ENCODE assay signal across 8 cellular contexts in genomic region chr12:47905313-47905730, GRCh38. TPM values are rescaled to one million over a fixed set of nuclear protein-coding genes. Genes with fewer than 3 reads are reported as not detected.
DNase-seq lines count a peak whose midpoint lies in the region; ATAC-seq, FAIRE-seq and TF ChIP-seq lines count a peak whose summit lies in the region.

No MANE protein-coding gene starts in this region.

- H3K9me2 ChIP-seq in PC-3 (replicated peaks; ENCODE audit: low read length): no peaks in the 10 kb centered on the region

- peak overlapping the region; percentile 100 for H2BK12ac ChIP-seq in H1 (ENCODE audit: low read depth, low read length)

- no peak overlapping the region for H3K23ac ChIP-seq in H1 (ENCODE audit: insufficient read length)

- H2BK20ac ChIP-seq in H1 (ENCODE audit: low read length): peak overlapping the region; percentile 98; the same call in 1 of the 2 replicates

- ATAC-seq in HG02798 (IDR thresholded peaks at IDR 0.05; ENCODE audit: poor library complexity, unreplicated experiment): peak; percentile 17
- ATAC-seq in PC-3: peak; percentile 64

- POLR2A ChIA-PET in PC-3 (lab: Charles Lee; ENCODE audit: unreplicated experiment): interaction anchor here (0.6 to 0.7 kb wide), 3 partner anchors 88 to 953 kb away, joined by 3 to 8 read pairs (median 4); no protein-coding TSS in a partner anchor
- POLR2A ChIA-PET in H1 (lab: Charles Lee; ENCODE audit: partially characterized antibody): interaction anchor here (0.6 to 1.7 kb wide), 23 partner anchors 8 to 214 kb away, joined by 3 to 9 read pairs (median 3); partner anchors contain the start of genes PFKM and SENP1

- TF ChIP-seq EP300 in H1 (IDR thresholded peaks at IDR 0.05; ENCODE audit: borderline replicate concordance in 1 of 2, low read depth in 2 of 2, low read length in 2 of 2): no peak

- H4K20me1 ChIP-seq in PC-3 (ENCODE audit: low read length): no peaks in the 10 kb centered on the region
- no peaks in the 10 kb centered on the region for H4K20me1 ChIP-seq in H1 (replicated peaks in 1 of 2; ENCODE audit: control insufficient read depth in 1 of 2, insufficient read depth in 2 of 2, low read length in 2 of 2)

- no peak overlapping the region for H3K56ac ChIP-seq in H1 (replicated peaks; ENCODE audit: insufficient read length, low read depth, low read length)

- H3K14ac ChIP-seq in H1 (ENCODE audit: insufficient read length): no peak overlapping the region

- intact Hi-C loops in PC-3 (cut with micrococcal nuclease): loop anchor here (2.0 to 10.0 kb wide), 3 partner anchors 43 to 279 kb away; partner anchors contain the start of gene CCDC184

- CTCF ChIA-PET in PC-3 (lab: Charles Lee): interaction anchor here (0.6 to 1.6 kb wide), 8 partner anchors 8 to 157 kb away, joined by 3 to 18 read pairs (median 4); partner anchors contain the start of gene TMEM106C
- CTCF ChIA-PET in H1 (lab: Charles Lee; ENCODE audit: partially characterized antibody): interaction anchor here (0.6 to 3.6 kb wide), 44 partner anchors 9 to 296 kb away, joined by 3 to 31 read pairs (median 4); partner anchors contain the start of gene TMEM106C

- H3K4me3 ChIP-seq in PC-3 (ENCODE audit: low read length) (peak overlapping the region; percentile 64), H1 (ENCODE audit: extremely low read depth in 1 of 4, insufficient read depth in 2 of 4, low read depth in 3 of 4, low read length in 4 of 4) (peak overlapping the region; percentile 58 to 71 (median 68)), mucosa of stomach (ENCODE audit: low read length) (peak overlapping the region; percentile 49)

- H3K4ac ChIP-seq in H1 (replicated peaks; ENCODE audit: insufficient read length, low read depth, low read length): peak overlapping the region; percentile 65

- H2BK120ac ChIP-seq in H1 (replicated peaks; ENCODE audit: low read depth, low read length): peak overlapping the region; percentile 95

- H3K79me2 ChIP-seq in PC-3 (ENCODE audit: low read length) (peaks cover 38% of the 10 kb centered on the region), H1 (ENCODE audit: control insufficient read depth in 1 of 2, insufficient read depth in 2 of 2, low read length in 2 of 2) (no peaks in the 10 kb centered on the region)

- no peaks in the 10 kb centered on the region for H3F3A ChIP-seq in PC-3 (ENCODE audit: low read length, unreplicated experiment)

- H2AK5ac ChIP-seq in H1 (ENCODE audit: low read depth, low read length): no peak overlapping the region

- TF ChIP-seq CTCF in PC-3 (conservative IDR thresholded peaks at IDR 0.05; ENCODE audit: low read depth, low read length) (peak; percentile 76), H1 (IDR thresholded peaks at IDR 0.05; ENCODE audit: control extremely low read depth in 1 of 3, insufficient read depth in 1 of 3, low read depth in 1 of 3, low read length in 3 of 3) (peak; percentile 68 to 73 (median 69))

- peak overlapping the region; percentile 98 for H4K91ac ChIP-seq in H1 (replicated peaks; ENCODE audit: insufficient read length, low read length)

- H3K27ac ChIP-seq in PC-3 (ENCODE audit: low read length) (peak overlapping the region; percentile 72), H1 (ENCODE audit: low read depth, low read length) (peak overlapping the region; percentile 94)

- peak overlapping the region; percentile 99; the same call in 1 of the 2 replicates for H2BK15ac ChIP-seq in H1 (ENCODE audit: low read length)

- no peak for FAIRE-seq in H1 (lab: Jason Lieb, UNC)

- H3K4me1 ChIP-seq in PC-3 (ENCODE audit: insufficient read depth, low read length) (peaks cover 35% of the 10 kb centered on the region), H1 (replicated peaks in 1 of 4; ENCODE audit: control insufficient read depth in 3 of 4, insufficient read depth in 4 of 4, low read length in 3 of 4) (peaks cover 0 to 9% (median 5%) of the 10 kb centered on the region in 4 experiments; a peak in 4 of 7 replicates), mucosa of stomach (ENCODE audit: control insufficient read depth, insufficient read depth, low read length) (peaks cover 39% of the 10 kb centered on the region)

- TF ChIP-seq POLR2A in H1 (IDR thresholded peaks at IDR 0.05; ENCODE audit: control extremely low read depth in 1 of 2, low read depth in 2 of 2, low read length in 2 of 2): peak in 1 of 2 experiments; percentile 41; a peak in 1 of 3 replicates

- 3% methylated on average over 26 of the region's 34 CpGs; no CpG with 5 or more reads in 1 of the 2 experiments for WGBS in H1 (ENCODE audit: extremely low coverage in 1 of 2, insufficient coverage in 1 of 2, insufficient read length in 1 of 2, insufficient replicate concordance in 2 of 2, low coverage in 1 of 2, low lambda C conversion rate in 2 of 2, missing lambda C conversion rate in 1 of 2), 2 experiments

- no peaks in the 10 kb centered on the region for H3K27me3 ChIP-seq in PC-3 (ENCODE audit: low read length)
- peaks cover 8 to 61% (median 42%) of the 10 kb centered on the region in 4 experiments for H3K27me3 ChIP-seq in H1 (replicated peaks in 1 of 4; ENCODE audit: control insufficient read depth in 3 of 4, extremely low read depth in 1 of 4, insufficient read depth in 3 of 4, low read length in 3 of 4)
- no peaks in the 10 kb centered on the region for H3K27me3 ChIP-seq in mucosa of stomach (ENCODE audit: control insufficient read depth, insufficient read depth, low read length)

- no peaks in the 10 kb centered on the region for H3K36me3 ChIP-seq in PC-3 (ENCODE audit: low read depth, low read length)
- no peaks in the 10 kb centered on the region for H3K36me3 ChIP-seq in H1 (ENCODE audit: control insufficient read depth in 2 of 4, insufficient read depth in 4 of 4, low read length in 3 of 4)
- no peaks in the 10 kb centered on the region for H3K36me3 ChIP-seq in mucosa of stomach (ENCODE audit: control insufficient read depth, insufficient read depth, low read length)

- H3K9ac ChIP-seq in PC-3 (ENCODE audit: low read length) (peak overlapping the region; percentile 77), H1 (replicated peaks in 1 of 4; ENCODE audit: extremely low read depth in 1 of 4, low read depth in 3 of 4, low read length in 3 of 4) (peak overlapping the region in 3 of 4 experiments; percentile 84 to 91 (median 84); a peak in 6 of 7 replicates), mucosa of stomach (ENCODE audit: low read length) (peak overlapping the region; percentile 67)

- H2AFZ ChIP-seq in PC-3 (ENCODE audit: low read length): peak overlapping the region; percentile 71
- H2AFZ ChIP-seq in H1 (ENCODE audit: low read length): peak overlapping the region; percentile 100

- TSS peak; percentile 75 for BruUV-seq in PC-3 (replicated peaks; lab: Mats Ljungman, UMichigan)

- peak overlapping the region; percentile 96; the same call in 1 of the 2 replicates for H2BK5ac ChIP-seq in H1 (ENCODE audit: low read depth, low read length)

- TF ChIP-seq RAD21 in H1 (IDR thresholded peaks at IDR 0.05 in 1 of 2, conservative IDR thresholded peaks at IDR 0.05 in 1 of 2; ENCODE audit: low read depth in 2 of 2, low read length in 2 of 2): peak; percentile 62 to 81

- peak overlapping the region; percentile 66; the same call in 1 of the 2 replicates for H4K8ac ChIP-seq in H1 (ENCODE audit: extremely low read depth, insufficient read depth, low read length)

- no peaks in the 10 kb centered on the region for H3K79me1 ChIP-seq in H1 (ENCODE audit: low read depth, low read length)

- H3K9me3 ChIP-seq in PC-3 (ENCODE audit: low read length) (no peaks in the 10 kb centered on the region), H1 (ENCODE audit: insufficient read depth in 2 of 2, low read depth in 1 of 2, low read length in 1 of 2) (no peaks in the 10 kb centered on the region), mucosa of stomach (ENCODE audit: control insufficient read depth, low read length) (no peaks in the 10 kb centered on the region)

- peak overlapping the region; percentile 90 for H4K5ac ChIP-seq in H1 (ENCODE audit: insufficient read length, low read depth, low read length)

- H3K23me2 ChIP-seq in H1 (ENCODE audit: low read depth, low read length): peaks cover 11% of the 10 kb centered on the region

- H3K4me2 ChIP-seq in PC-3 (ENCODE audit: low read length): peak overlapping the region; percentile 95
- H3K4me2 ChIP-seq in H1 (ENCODE audit: insufficient read depth in 1 of 2, low read depth in 2 of 2, low read length in 2 of 2): peak overlapping the region; percentile 85 to 100

- peak; percentile 33 for DNase-seq in activated CD8-positive, alpha-beta memory T cell treated with anti-CD3 and anti-CD28 coated beads, Interleukin-2, amount 50 U/mL, for 4 hours
- DNase-seq in activated CD8-positive, alpha-beta memory T cell treated with anti-CD3 and anti-CD28 coated beads, Interleukin-2, amount 50 U/mL, for 48 hours: no peak
- DNase-seq in PC-3 (peak; percentile 77), H1 (ENCODE audit: low read depth in 1 of 2, low spot score in 2 of 2) (peak in 1 of 2 experiments; percentile 61), GOT3 (lab: John Stamatoyannopoulos, UW) (no peak), COR-L47 (lab: John Stamatoyannopoulos, UW) (no peak)

- peak overlapping the region; percentile 98 for H3K18ac ChIP-seq in H1 (ENCODE audit: extremely low read depth, low read length)

TF ChIP-seq in H1, 55 proteins besides CTCF, POLR2A, EP300 and RAD21 (continues in another document):
- TF ChIP-seq CHD1 (IDR thresholded peaks at IDR 0.05; ENCODE audit: low read depth, low read length): no peak
- TF ChIP-seq FOSL1 (IDR thresholded peaks at IDR 0.05; ENCODE audit: insufficient read depth, low read depth, low read length): no peak
- TF ChIP-seq TEAD4 (IDR thresholded peaks at IDR 0.05; ENCODE audit: low read depth, low read length): no peak

RNA-seq across cellular contexts. Expression of gene VDR, which starts 0.5 kb away (rescaled TPM):
- total RNA-seq in PC-3 (2014; rRNA removed): 19.6 and 19.9 TPM in 2 replicates
- total RNA-seq in H1 (2021; fragmentation: NEBNext Ultra II Directional; extraction: Animal tissue kit (Norgen Biotek cat#: 25700)): 0.34 and 0.65 TPM in 2 replicates
- 0.44 and 0.58 TPM in 2 replicates for polyA plus RNA-seq in H1 (2011; rRNA removed)
- polyA plus RNA-seq in H1 (2011; cell fraction: cytosol; rRNA removed): 0.23 TPM
- 0.33 TPM for polyA plus RNA-seq in H1 (2011; cell fraction: nucleus; rRNA removed)
- polyA plus RNA-seq in H1 (2012, experiment 1 of 2): 0.14 to 0.27 TPM (median 0.23 TPM) in 4 replicates
- 0.08 TPM for polyA plus RNA-seq in H1 (2012, experiment 2 of 2)
- polyA plus RNA-seq in H1 (2013, experiment 1 of 2): 0.28 TPM
- 0.24 TPM for polyA plus RNA-seq in H1 (2013, experiment 2 of 2)
- 0.66 and 0.83 TPM in 2 replicates for polyA minus RNA-seq in H1 (2011; rRNA and poly(A)+ RNA removed)
- 0.44 TPM for polyA minus RNA-seq in H1 (2011; cell fraction: cytosol; rRNA and poly(A)+ RNA removed)
- 0.60 TPM for polyA minus RNA-seq in H1 (2011; cell fraction: nucleus; rRNA and poly(A)+ RNA removed)

RNA-seq across cellular contexts. Expression of gene TMEM106C, which starts 58.1 kb away (rescaled TPM):
- 114 and 166 TPM in 2 replicates for total RNA-seq in PC-3 (2014; rRNA removed)
- 36.6 and 37.0 TPM in 2 replicates for total RNA-seq in H1 (2021; fragmentation: NEBNext Ultra II Directional; extraction: Animal tissue kit (Norgen Biotek cat#: 25700))
- polyA plus RNA-seq in H1 (2011; rRNA removed): 35.7 and 45.3 TPM in 2 replicates
- 50.0 TPM for polyA plus RNA-seq in H1 (2011; cell fraction: cytosol; rRNA removed)
- 47.3 TPM for polyA plus RNA-seq in H1 (2011; cell fraction: nucleus; rRNA removed)
- polyA plus RNA-seq in H1 (2012, experiment 1 of 2): 30.0 to 40.7 TPM (median 38.1 TPM) in 4 replicates
- 22.3 TPM for polyA plus RNA-seq in H1 (2012, experiment 2 of 2)
- 29.9 TPM for polyA plus RNA-seq in H1 (2013, experiment 1 of 2)
- 32.5 TPM for polyA plus RNA-seq in H1 (2013, experiment 2 of 2)
- polyA minus RNA-seq in H1 (2011; rRNA and poly(A)+ RNA removed): 64.9 and 98.9 TPM in 2 replicates
- 23.5 TPM for polyA minus RNA-seq in H1 (2011; cell fraction: cytosol; rRNA and poly(A)+ RNA removed)
- polyA minus RNA-seq in H1 (2011; cell fraction: nucleus; rRNA and poly(A)+ RNA removed): 34.8 TPM

Comparison
In these comparisons a context has a peak if more than half of its experiments do, and no peak if none do; other contexts are left out.
1. DNase-seq: peak in activated CD8-positive, alpha-beta memory T cell treated with anti-CD3 and anti-CD28 coated beads, Interleukin-2, amount 50 U/mL, for 4 hours (single experiment) and PC-3 (single experiment); none in activated CD8-positive, alpha-beta memory T cell treated with anti-CD3 and anti-CD28 coated beads, Interleukin-2, amount 50 U/mL, for 48 hours (single experiment), GOT3 (single experiment) and COR-L47 (single experiment).
2. RNA of gene VDR, which starts 0.5 kb away (total RNA-seq): 19.6 to 19.9 TPM in PC-3; 0.34 to 0.65 TPM in H1; every median in the first group is over 10 times any median in the second.
3. Peak in every context shown above with its lines, with median percentiles within 50 percentile points of each other: H3K4me3 ChIP-seq and H3K9ac ChIP-seq.